2 cellular contexts compared by ENCODE assay signal in the genomic region with DNA sequence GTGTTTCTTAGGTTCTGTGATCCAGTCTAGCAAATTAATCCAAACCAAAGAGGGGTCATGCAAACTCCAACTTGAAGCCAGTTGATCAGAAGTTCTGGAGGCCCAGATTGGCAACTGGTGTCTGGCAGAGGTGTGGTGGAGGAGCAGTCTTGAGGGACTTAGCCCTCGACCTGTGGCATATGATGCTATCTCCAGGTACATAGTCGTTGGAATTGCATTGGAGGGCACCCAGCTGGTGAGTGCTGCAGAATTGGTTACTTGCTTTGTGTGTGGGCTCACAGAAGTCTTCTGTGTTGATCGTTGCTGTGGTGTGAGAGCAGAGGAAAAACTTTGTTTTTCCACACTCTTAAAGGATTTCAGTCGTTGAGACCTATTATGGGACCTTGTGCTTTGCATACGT.
TF ChIP-seq lines count a peak whose summit lies in the region.

No MANE protein-coding gene starts in this region.

TF ChIP-seq in GM23338, 12 proteins besides CTCF, POLR2A, EP300 and RAD21 (continues in another document):
- TF ChIP-seq JUNB (IDR thresholded peaks at IDR 0.05; ENCODE audit: unreplicated experiment), result no peak
- no peak for TF ChIP-seq ZNF331 (CRISPR knock-in tag; IDR thresholded peaks at IDR 0.05; ENCODE audit: low read depth)
- TF ChIP-seq ETS1 (IDR thresholded peaks at IDR 0.05), result no peak
- no peak for TF ChIP-seq NANOG (IDR thresholded peaks at IDR 0.05; ENCODE audit: borderline replicate concordance)
- no peak for TF ChIP-seq EZH2 (IDR thresholded peaks at IDR 0.05; ENCODE audit: low read depth, unreplicated experiment)
- no peak for TF ChIP-seq EZH2phosphoT487 (IDR thresholded peaks at IDR 0.05; ENCODE audit: unreplicated experiment)
- TF ChIP-seq ZNF114 (CRISPR knock-in tag; IDR thresholded peaks at IDR 0.05), result no peak
- no peak for TF ChIP-seq STAT1 (IDR thresholded peaks at IDR 0.05; ENCODE audit: unreplicated experiment)
- no peak for TF ChIP-seq REST (IDR thresholded peaks at IDR 0.05; ENCODE audit: unreplicated experiment)
- TF ChIP-seq CREB1 (CRISPR knock-in tag; IDR thresholded peaks at IDR 0.05; ENCODE audit: low read depth), result no peak
- no peak for TF ChIP-seq POLR2AphosphoS5 (IDR thresholded peaks at IDR 0.05; ENCODE audit: low read depth)

TF ChIP-seq in K562, 482 proteins besides CTCF, POLR2A, EP300 and RAD21:
- TF ChIP-seq KHSRP (IDR thresholded peaks at IDR 0.05) (no peak), LCOR (CRISPR knock-in tag; IDR thresholded peaks at IDR 0.05) (no peak), SMARCA4 (IDR thresholded peaks at IDR 0.05) (no peak), THRAP3 (IDR thresholded peaks at IDR 0.05; ENCODE audit: borderline replicate concordance) (no peak), KLF6 (CRISPR knock-in tag; IDR thresholded peaks at IDR 0.05; ENCODE audit: borderline replicate concordance) (no peak), RBM22 (IDR thresholded peaks at IDR 0.05; ENCODE audit: low read depth, low read length, poor library complexity, severe bottlenecking) (no peak), SMARCA5 (IDR thresholded peaks at IDR 0.05) (no peak)
